ENCODE assay signal across 8 cellular contexts in genomic region chr5:179550511-179551342, GRCh38. TPM values are rescaled to one million over a fixed set of nuclear protein-coding genes. Genes with fewer than 3 reads are reported as not detected.
A peak's percentile ranks its signal among the peaks of the same experiment; 100 is the strongest.
DNase-seq lines count a peak whose midpoint lies in the region; ATAC-seq and TF ChIP-seq lines count a peak whose summit lies in the region.

A gene with protein sequence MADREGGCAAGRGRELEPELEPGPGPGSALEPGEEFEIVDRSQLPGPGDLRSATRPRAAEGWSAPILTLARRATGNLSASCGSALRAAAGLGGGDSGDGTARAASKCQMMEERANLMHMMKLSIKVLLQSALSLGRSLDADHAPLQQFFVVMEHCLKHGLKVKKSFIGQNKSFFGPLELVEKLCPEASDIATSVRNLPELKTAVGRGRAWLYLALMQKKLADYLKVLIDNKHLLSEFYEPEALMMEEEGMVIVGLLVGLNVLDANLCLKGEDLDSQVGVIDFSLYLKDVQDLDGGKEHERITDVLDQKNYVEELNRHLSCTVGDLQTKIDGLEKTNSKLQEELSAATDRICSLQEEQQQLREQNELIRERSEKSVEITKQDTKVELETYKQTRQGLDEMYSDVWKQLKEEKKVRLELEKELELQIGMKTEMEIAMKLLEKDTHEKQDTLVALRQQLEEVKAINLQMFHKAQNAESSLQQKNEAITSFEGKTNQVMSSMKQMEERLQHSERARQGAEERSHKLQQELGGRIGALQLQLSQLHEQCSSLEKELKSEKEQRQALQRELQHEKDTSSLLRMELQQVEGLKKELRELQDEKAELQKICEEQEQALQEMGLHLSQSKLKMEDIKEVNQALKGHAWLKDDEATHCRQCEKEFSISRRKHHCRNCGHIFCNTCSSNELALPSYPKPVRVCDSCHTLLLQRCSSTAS (plus strand): TSS chr5:179550554. CDS start chr5:179550570, 16 bp downstream.

- peak within 1 kb of the TSS in 1 of 2 experiments; percentile 23 for H3K14ac ChIP-seq in mesenchymal stem cell (ENCODE audit: low read length in 2 of 2)

- H3K79me1 ChIP-seq in mesenchymal stem cell (replicated peaks; ENCODE audit: low read length, poor library complexity, severe bottlenecking): peaks cover 2% of the 10 kb centered on the region

- peak within 1 kb of the TSS in 1 of 2 experiments; percentile 85 for H3K23ac ChIP-seq in mesenchymal stem cell (ENCODE audit: low read length in 2 of 2)

- peak within 1 kb of the TSS; percentile 97 for H2BK120ac ChIP-seq in mesenchymal stem cell (ENCODE audit: low read depth, low read length)

- TF ChIP-seq CTCF in BE2C (IDR thresholded peaks at IDR 0.05; ENCODE audit: low read depth, low read length): no peak

- peak within 1 kb of the TSS; percentile 98 for H4K91ac ChIP-seq in mesenchymal stem cell (ENCODE audit: low read length)

- peak within 1 kb of the TSS; percentile 95 for H2BK5ac ChIP-seq in mesenchymal stem cell (ENCODE audit: low read depth, low read length, poor library complexity, severe bottlenecking)

- H3K4me1 ChIP-seq in BE2C (no peaks in the 10 kb centered on the region; the same call in 1 of the 2 replicates), mesenchymal stem cell (ENCODE audit: control insufficient read depth, insufficient read depth, low read depth, low read length) (peaks cover 10% of the 10 kb centered on the region)
- H3K4me1 ChIP-seq in effector memory CD4-positive, alpha-beta T cell (ENCODE audit: control insufficient read depth, insufficient read depth, low read length, poor library complexity, severe bottlenecking): peaks cover 13% of the 10 kb centered on the region

- WGBS in mesenchymal stem cell: under 1% methylated on average over 75 of the region's 109 CpGs

- H3K4ac ChIP-seq in mesenchymal stem cell (ENCODE audit: low read depth in 1 of 2, low read length in 2 of 2): peak within 1 kb of the TSS; percentile 71 to 96

- peak; percentile 85 for ATAC-seq in GM19023 (IDR thresholded peaks at IDR 0.05; ENCODE audit: unreplicated experiment)
- peak; percentile 80 for ATAC-seq in HG03175 (IDR thresholded peaks at IDR 0.05; ENCODE audit: unreplicated experiment)

- H2BK15ac ChIP-seq in mesenchymal stem cell (ENCODE audit: low read depth, poor library complexity, severe bottlenecking): peak within 1 kb of the TSS; percentile 96

- H3K27me3 ChIP-seq in BE2C: no peaks in the 10 kb centered on the region
- H3K27me3 ChIP-seq in effector memory CD4-positive, alpha-beta T cell (replicated peaks; ENCODE audit: control insufficient read depth, insufficient read depth, low read length, poor library complexity, severe bottlenecking): no peaks in the 10 kb centered on the region
- no peaks in the 10 kb centered on the region for H3K27me3 ChIP-seq in mesenchymal stem cell (ENCODE audit: control insufficient read depth in 1 of 2, insufficient read depth in 1 of 2, low read length in 2 of 2)

- H3K36me3 ChIP-seq in BE2C: peaks cover 3% of the 10 kb centered on the region
- H3K36me3 ChIP-seq in effector memory CD4-positive, alpha-beta T cell (ENCODE audit: control insufficient read depth, insufficient read depth, low read length): peaks cover 4% of the 10 kb centered on the region
- peaks cover 4 to 6% of the 10 kb centered on the region in 2 experiments for H3K36me3 ChIP-seq in mesenchymal stem cell (ENCODE audit: control insufficient read depth in 1 of 2, insufficient read depth in 2 of 2, low read depth in 1 of 2, low read length in 2 of 2)

- H2AFZ ChIP-seq in mesenchymal stem cell (ENCODE audit: low read depth, low read length): peak within 1 kb of the TSS; percentile 90

- H3K4me3 ChIP-seq in BE2C (ENCODE audit: low read depth, low read length) (peak within 1 kb of the TSS; percentile 95), mesenchymal stem cell (ENCODE audit: insufficient read depth in 1 of 2, low read depth in 1 of 2, low read length in 2 of 2) (peak within 1 kb of the TSS; percentile 89 to 96)
- H3K4me3 ChIP-seq in effector memory CD4-positive, alpha-beta T cell (ENCODE audit: insufficient read depth, low read depth, low read length, poor library complexity, severe bottlenecking): peak within 1 kb of the TSS; percentile 87

- H3K18ac ChIP-seq in mesenchymal stem cell (ENCODE audit: low read depth in 1 of 2, low read length in 2 of 2): peak within 1 kb of the TSS; percentile 86 to 98

- H3K9ac ChIP-seq in mesenchymal stem cell (ENCODE audit: low read length): peak within 1 kb of the TSS; percentile 99

- peak within 1 kb of the TSS; percentile 89 for H3K4me2 ChIP-seq in mesenchymal stem cell (ENCODE audit: low read length, poor library complexity, severe bottlenecking)

- DNase-seq in BE2C: peak; percentile 86
- peak; percentile 84 for DNase-seq in NCI-H774 (lab: John Stamatoyannopoulos, UW)
- DNase-seq in activated CD8-positive, alpha-beta memory T cell treated with anti-CD3 and anti-CD28 coated beads for 1 hour (ENCODE audit: extremely low read depth in 1 of 2, low read depth in 1 of 2): peak; percentile 39 to 76
- peak; percentile 45 to 69 (median 62) for DNase-seq in effector memory CD4-positive, alpha-beta T cell
- DNase-seq in mesenchymal stem cell: peak; percentile 70
- DNase-seq in stimulated activated CD8-positive, alpha-beta memory T cell treated with anti-CD3 and anti-CD28 coated beads, Interleukin-12 subunit alpha, Interleukin-12 subunit beta, amount 100 ng/mL, for 24 hours (ENCODE audit: extremely low read depth): peak; percentile 64

- peak within 1 kb of the TSS; percentile 96 for H4K8ac ChIP-seq in mesenchymal stem cell (ENCODE audit: low read length)

- H3K9me3 ChIP-seq in BE2C (no peaks in the 10 kb centered on the region), mesenchymal stem cell (ENCODE audit: control insufficient read depth, low read length) (no peaks in the 10 kb centered on the region)
- no peaks in the 10 kb centered on the region for H3K9me3 ChIP-seq in effector memory CD4-positive, alpha-beta T cell (ENCODE audit: control insufficient read depth, low read length)

- peak within 1 kb of the TSS; percentile 80 for H3K27ac ChIP-seq in effector memory CD4-positive, alpha-beta T cell (ENCODE audit: insufficient read depth, low read length, poor library complexity, severe bottlenecking)
- peak within 1 kb of the TSS; percentile 84 for H3K27ac ChIP-seq in mesenchymal stem cell (ENCODE audit: low read length, poor library complexity, severe bottlenecking)

- peak within 1 kb of the TSS in 1 of 2 experiments; percentile 48 for H2BK12ac ChIP-seq in mesenchymal stem cell (ENCODE audit: low read length in 2 of 2)

- H2AK5ac ChIP-seq in mesenchymal stem cell (ENCODE audit: low read length, severe bottlenecking): peak within 1 kb of the TSS; percentile 35

RNA-seq across cellular contexts. Expression of the gene that starts here (rescaled TPM):
- polyA plus RNA-seq in BE2C (2012; ENCODE audit: insufficient read depth, insufficient read length, low read depth): 38.8 TPM
- polyA plus RNA-seq in mesenchymal stem cell (2013, experiment 1 of 2): 21.5 TPM
- polyA plus RNA-seq in mesenchymal stem cell (2013, experiment 2 of 2): 20.2 TPM

Comparison
In these comparisons a context has a peak if more than half of its experiments do, and no peak if none do; other contexts are left out.
1. Peak in every context shown above with its lines: DNase-seq, ATAC-seq, H3K4me3 ChIP-seq and H3K27ac ChIP-seq.